Comparison of ENCODE assay signal across 24 cellular contexts in the genomic region with DNA sequence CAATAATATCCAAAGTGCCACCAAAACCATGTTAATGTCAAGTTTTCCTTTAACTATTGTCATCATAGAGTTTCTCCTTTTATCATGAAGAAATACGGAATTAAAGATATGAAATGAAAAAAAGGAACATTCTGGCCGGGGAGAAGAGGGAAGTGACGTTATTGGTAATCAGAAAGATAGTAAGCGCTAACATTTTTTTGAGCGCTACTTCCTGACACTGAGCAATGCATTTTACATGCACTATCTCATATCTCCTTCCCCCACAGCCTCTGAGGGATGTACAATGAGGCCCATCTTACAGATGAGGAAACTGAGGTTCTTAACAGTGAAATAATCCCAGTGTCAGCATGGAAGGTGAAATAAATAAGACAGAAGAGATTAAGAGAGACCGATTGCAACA.
"Had no signal": no experiment of that assay in that cellular context is flagged by ENCODE, and none has a peak within 500 bp of the region (broad histone marks: within the 10 kb centered on the region; RNA-seq: fewer than 3 reads in every experiment).

No MANE protein-coding gene starts in this region.

- DNase-seq: activated CD4-positive, alpha-beta memory T cell treated with anti-CD3 and anti-CD28 coated beads for 36 hours; activated CD4-positive, alpha-beta T cell treated with anti-CD3 and anti-CD28 coated beads for 36 hours; activated effector memory CD4-positive, alpha-beta T cell treated with Interleukin-2 at 50 U/mL for 16 hours; activated naive CD4-positive, alpha-beta T cell treated with anti-CD3 and anti-CD28 coated beads, Interleukin-2, amount 10 ng/mL, durations not matched to agents 7 days and 5 days; activated naive CD8-positive, alpha-beta T cell treated with anti-CD3 and anti-CD28 coated beads, Interleukin-2, amount 50 U/mL, for 24 hours; activated T-cell treated with anti-CD3 and anti-CD28 coated beads, Interleukin-2, amount 50 U/mL, for 72 hours; cortex of kidney; endodermal cell; esophagus squamous epithelium; head of caudate nucleus; islet precursor cell; left cardiac atrium; midbrain; natural killer cell; retina; spleen; stimulated activated CD4-positive, alpha-beta T cell treated with anti-CD3 and anti-CD28 coated beads, Interleukin-4, amount 100 ng/mL, for 1 hour; stimulated activated naive CD4-positive, alpha-beta T cell treated with Interleukin-2 at 50 U/mL for 16 hours; upper lobe of left lung had no signal

- H3K4me3 Mint-ChIP-seq: activated CD4-positive, alpha-beta memory T cell treated with anti-CD3 and anti-CD28 coated beads for 36 hours; activated CD4-positive, alpha-beta T cell treated with anti-CD3 and anti-CD28 coated beads for 36 hours; activated naive CD4-positive, alpha-beta T cell treated with anti-CD3 and anti-CD28 coated beads, Interleukin-2, amount 10 ng/mL, durations not matched to agents 7 days and 5 days; activated naive CD8-positive, alpha-beta T cell treated with anti-CD3 and anti-CD28 coated beads, Interleukin-2, amount 50 U/mL, for 24 hours; activated T-cell treated with anti-CD3 and anti-CD28 coated beads, Interleukin-2, amount 50 U/mL, for 72 hours; endodermal cell; natural killer cell; WTC11 had no signal

- H3K36me3 Mint-ChIP-seq: activated CD4-positive, alpha-beta memory T cell treated with anti-CD3 and anti-CD28 coated beads for 36 hours; activated naive CD4-positive, alpha-beta T cell treated with anti-CD3 and anti-CD28 coated beads, Interleukin-2, amount 10 ng/mL, durations not matched to agents 7 days and 5 days; natural killer cell had no signal

- H3K27ac Mint-ChIP-seq: activated CD4-positive, alpha-beta memory T cell treated with anti-CD3 and anti-CD28 coated beads for 36 hours; activated CD4-positive, alpha-beta T cell treated with anti-CD3 and anti-CD28 coated beads for 36 hours; activated naive CD4-positive, alpha-beta T cell treated with anti-CD3 and anti-CD28 coated beads, Interleukin-2, amount 10 ng/mL, durations not matched to agents 7 days and 5 days; activated naive CD8-positive, alpha-beta T cell treated with anti-CD3 and anti-CD28 coated beads, Interleukin-2, amount 50 U/mL, for 24 hours; activated T-cell treated with anti-CD3 and anti-CD28 coated beads, Interleukin-2, amount 50 U/mL, for 72 hours; endodermal cell; natural killer cell; progenitor cell of endocrine pancreas; WTC11 had no signal

- H3K27me3 Mint-ChIP-seq: activated CD4-positive, alpha-beta memory T cell treated with anti-CD3 and anti-CD28 coated beads for 36 hours; progenitor cell of endocrine pancreas had no signal

- H3K4me1 Mint-ChIP-seq: activated CD4-positive, alpha-beta T cell treated with anti-CD3 and anti-CD28 coated beads for 36 hours; activated naive CD4-positive, alpha-beta T cell treated with anti-CD3 and anti-CD28 coated beads, Interleukin-2, amount 10 ng/mL, durations not matched to agents 7 days and 5 days; activated naive CD8-positive, alpha-beta T cell treated with anti-CD3 and anti-CD28 coated beads, Interleukin-2, amount 50 U/mL, for 24 hours; endodermal cell; natural killer cell; WTC11 had no signal

- H3K27ac ChIP-seq: cardiac muscle cell, esophagus squamous epithelium, gastroesophageal sphincter, spleen, thoracic aorta, upper lobe of left lung had no signal

- H3K36me3 ChIP-seq: cardiac muscle cell, esophagus squamous epithelium, gastroesophageal sphincter, spleen, thoracic aorta, upper lobe of left lung had no signal

- H3K9me3 ChIP-seq: esophagus squamous epithelium, thoracic aorta, upper lobe of left lung had no signal

- H3K4me3 ChIP-seq: cardiac muscle cell, esophagus squamous epithelium, gastroesophageal sphincter, spleen, thoracic aorta, upper lobe of left lung had no signal

- H3K4me1 ChIP-seq: gastroesophageal sphincter, spleen, upper lobe of left lung had no signal

- H3K27me3 ChIP-seq: cardiac muscle cell, esophagus squamous epithelium, upper lobe of left lung had no signal

- ATAC-seq: activated CD4-positive, alpha-beta T cell treated with anti-CD3 and anti-CD28 coated beads for 36 hours; activated naive CD8-positive, alpha-beta T cell treated with anti-CD3 and anti-CD28 coated beads, Interleukin-2, amount 50 U/mL, for 24 hours; activated T-cell treated with anti-CD3 and anti-CD28 coated beads, Interleukin-2, amount 50 U/mL, for 72 hours; gastroesophageal sphincter; left cardiac atrium; natural killer cell; WTC11 had no signal

- H3K9me3 Mint-ChIP-seq: activated naive CD8-positive, alpha-beta T cell treated with anti-CD3 and anti-CD28 coated beads, Interleukin-2, amount 50 U/mL, for 24 hours; natural killer cell had no signal
